ENCODE assay signal across 8 cellular contexts in the genomic region with DNA sequence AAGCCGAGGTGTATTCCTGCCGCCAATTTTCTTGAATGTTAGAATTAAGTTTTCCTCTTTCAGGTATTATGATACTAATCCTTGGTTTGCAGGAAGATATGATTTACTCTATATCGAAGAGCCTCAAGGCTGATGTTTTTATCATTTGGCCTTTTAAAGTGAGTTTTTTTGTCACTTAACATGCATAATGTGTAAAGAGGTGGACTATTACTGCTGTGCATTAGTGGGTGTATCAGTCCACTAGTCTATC. TPM values are rescaled to one million over a fixed set of nuclear protein-coding genes. Genes with fewer than 3 reads are reported as not detected.
DNase-seq lines count a peak whose midpoint lies in the region; ATAC-seq, FAIRE-seq and TF ChIP-seq lines count a peak whose summit lies in the region.

No MANE protein-coding gene starts in this region.

- intact Hi-C loops in adrenal gland (cut with DNase I), result no loop called here

- H3K27me3 ChIP-seq in adrenal gland, result no peaks in the 10 kb centered on the region

- H3K9me3 ChIP-seq in adrenal gland (replicated peaks in 1 of 3) (no peaks in the 10 kb centered on the region), mesodermal cell (ENCODE audit: control insufficient read depth, low read length) (no peaks in the 10 kb centered on the region)

- 11 to 16% (median 13%) methylated on average over 3 of the region's 3 CpGs for WGBS in adrenal gland, 4 donors
- WGBS in mesodermal cell (ENCODE audit: insufficient coverage in 2 of 2), 2 experiments, result no CpG with 5 or more reads among the region's 3 CpGs

- FAIRE-seq in D721Med (lab: Jason Lieb, UNC), result no peak

- H3K4me3 ChIP-seq in adrenal gland, result peak overlapping the region in 1 of 4 donors; percentile 75
- peak overlapping the region; percentile 50 for H3K4me3 ChIP-seq in mesodermal cell (ENCODE audit: extremely low read depth, insufficient read depth, low read length, poor library complexity, severe bottlenecking)

- H3K27ac ChIP-seq in adrenal gland (peak overlapping the region; percentile 88 to 98 (median 95)), mesodermal cell (ENCODE audit: low read depth, low read length, severe bottlenecking) (peak overlapping the region; percentile 100)

- ATAC-seq in GM19324 (IDR thresholded peaks at IDR 0.05; ENCODE audit: low FRiP score, unreplicated experiment) (peak; percentile 1), HG03103 (IDR thresholded peaks at IDR 0.05; ENCODE audit: low read depth, unreplicated experiment) (peak; percentile 10)

- DNase-seq in adrenal gland, result no peak
- DNase-seq in D721Med (ENCODE audit: insufficient read length, low spot score), result no peak
- DNase-seq in SKM-1 treated with dmso at 0.1 percent for 144 hours (lab: John Stamatoyannopoulos, UW; ENCODE audit: unreplicated experiment), result no peak
- DNase-seq in NCI-H146 treated with DMSO at 0.1 percent for 48 hours (lab: John Stamatoyannopoulos, UW; ENCODE audit: unreplicated experiment), result no peak
- DNase-seq in NCI-H748 treated with DMSO at 0.1 percent for 48 hours (lab: John Stamatoyannopoulos, UW), result no peak

- H3K4me1 ChIP-seq in adrenal gland (replicated peaks in 1 of 2), result peaks cover 0 to 5% of the 10 kb centered on the region in 2 donors
- H3K4me1 ChIP-seq in mesodermal cell (ENCODE audit: control insufficient read depth, insufficient read depth, low read length, poor library complexity, severe bottlenecking), result no peaks in the 10 kb centered on the region

- no peak for TF ChIP-seq CTCF in adrenal gland (IDR thresholded peaks at IDR 0.05)
- TF ChIP-seq CTCF in D721Med (IDR thresholded peaks at IDR 0.05; ENCODE audit: insufficient read depth, missing control alignments), result no peak

- H3K36me3 ChIP-seq in adrenal gland (replicated peaks in 1 of 2), result no peaks in the 10 kb centered on the region
- H3K36me3 ChIP-seq in mesodermal cell (ENCODE audit: control insufficient read depth, insufficient read depth, low read length), result no peaks in the 10 kb centered on the region

- TF ChIP-seq POLR2A in adrenal gland (IDR thresholded peaks at IDR 0.05), result no peak

RNA-seq across cellular contexts. Expression of gene TMPO, which starts 11.1 kb away (rescaled TPM):
- total RNA-seq in adrenal gland, result 10 to 100 TPM; 17.8 to 54.2 (median 38.7) TPM
- 10 to 100 TPM in 2 of 3 donors, 1 to 10 TPM in 1; 8.7 to 24.8 (median 13.0) TPM for polyA plus RNA-seq in adrenal gland
- polyA plus RNA-seq in mesodermal cell (2013, experiment 1 of 2), result 109 TPM
- polyA plus RNA-seq in mesodermal cell (2013, experiment 2 of 2), result 119 TPM
